12 cellular contexts compared by ENCODE assay signal in the genomic region with DNA sequence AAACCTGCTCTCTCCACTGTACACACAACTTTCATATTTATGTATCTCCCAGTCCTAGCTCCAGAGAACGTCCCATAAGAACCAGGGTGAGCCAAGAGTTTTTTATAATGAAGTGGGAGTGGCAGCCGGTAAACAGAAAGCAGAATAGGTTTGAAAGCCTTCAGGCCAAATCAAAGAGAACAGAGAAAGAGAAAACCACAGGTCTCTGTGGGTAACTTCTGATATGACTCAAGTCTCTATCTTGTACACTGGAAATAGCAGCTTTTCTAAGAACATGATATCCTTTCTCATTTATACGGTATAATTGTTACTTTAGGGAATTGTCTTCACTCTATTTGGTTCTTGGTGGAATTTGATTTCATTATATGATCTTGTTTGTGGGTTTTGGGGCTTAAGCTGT.
A peak's percentile ranks its signal among the peaks of the same experiment; 100 is the strongest.
DNase-seq lines count a peak whose midpoint lies in the region; ATAC-seq and TF ChIP-seq lines count a peak whose summit lies in the region.
"Had no signal": no experiment of that assay in that cellular context is flagged by ENCODE, and none has a peak within 500 bp of the region (broad histone marks: within the 10 kb centered on the region; RNA-seq: fewer than 3 reads in every experiment).

No MANE protein-coding gene starts in this region.

- no peaks in the 10 kb centered on the region for H3K9me3 Mint-ChIP-seq in MCF 10A (ENCODE audit: unreplicated experiment)
- peaks cover 8% of the 10 kb centered on the region for H3K9me3 Mint-ChIP-seq in stimulated activated effector memory CD8-positive, alpha-beta T cell treated with anti-CD3 and anti-CD28 coated beads, Interleukin-12 subunit alpha, Interleukin-12 subunit beta, amount 100 ng/mL, for 72 hours
- H3K9me3 Mint-ChIP-seq: mesothelial cell of epicardium had no signal

- H3K27ac ChIP-seq in mammary epithelial cell (ENCODE audit: insufficient read depth, low read depth, low read length), result no peak overlapping the region
- H3K27ac ChIP-seq in upper lobe of right lung, result no peak overlapping the region
- H3K27ac ChIP-seq: thoracic aorta had no signal

- H3K4me3 Mint-ChIP-seq in MCF 10A (ENCODE audit: unreplicated experiment), result no peak overlapping the region
- H3K4me3 Mint-ChIP-seq in stimulated activated effector memory CD8-positive, alpha-beta T cell treated with anti-CD3 and anti-CD28 coated beads, Interleukin-12 subunit alpha, Interleukin-12 subunit beta, amount 100 ng/mL, for 72 hours, result no peak overlapping the region
- H3K4me3 Mint-ChIP-seq: IgD-negative memory B cell, mesothelial cell of epicardium had no signal

- H4K20me1 ChIP-seq in mammary epithelial cell (ENCODE audit: insufficient read depth, low read length), result no peaks in the 10 kb centered on the region

- no peak overlapping the region for H2AFZ ChIP-seq in mammary epithelial cell (ENCODE audit: low read depth, low read length)

- H3K4me2 ChIP-seq in mammary epithelial cell (ENCODE audit: insufficient read depth, low read depth, low read length), result no peak overlapping the region

- POLR2A ChIA-PET in MCF 10A (lab: Yijun Ruan, JAX), result interaction anchor here (1.0 kb wide), 1 partner anchor 13 kb away, joined by 3 read pairs; no protein-coding TSS in a partner anchor

- TF ChIP-seq CTCF in MCF 10A (IDR thresholded peaks at IDR 0.05; ENCODE audit: unreplicated experiment), result no peak
- no peak for TF ChIP-seq CTCF in mammary epithelial cell (conservative IDR thresholded peaks at IDR 0.05 in 1 of 2, IDR thresholded peaks at IDR 0.05 in 1 of 2; ENCODE audit: extremely low read depth in 1 of 2, insufficient read depth in 1 of 2, low read depth in 1 of 2, low read length in 2 of 2)
- no peak for TF ChIP-seq CTCF in upper lobe of right lung (IDR thresholded peaks at IDR 0.05)

- DNase-seq in MCF 10A (ENCODE audit: unreplicated experiment) (peak; percentile 43), mammary epithelial cell (no peak), upper lobe of right lung (no peak), Kasumi-1 (lab: John Stamatoyannopoulos, UW) (no peak), NOMO-1 (lab: John Stamatoyannopoulos, UW; ENCODE audit: unreplicated experiment in 2 of 2) (no peak)
- no peak for DNase-seq in stimulated activated effector memory CD8-positive, alpha-beta T cell treated with anti-CD3 and anti-CD28 coated beads, Interleukin-12 subunit alpha, Interleukin-12 subunit beta, amount 100 ng/mL, for 72 hours (ENCODE audit: low spot score in 2 of 2)
- DNase-seq: activated CD4-positive, alpha-beta T cell treated with anti-CD3 and anti-CD28 coated beads for 48 hours had no signal

- no peaks in the 10 kb centered on the region for H3K27me3 Mint-ChIP-seq in MCF 10A (ENCODE audit: insufficient read depth, unreplicated experiment)
- H3K27me3 Mint-ChIP-seq: IgD-negative memory B cell had no signal

- peak overlapping the region; percentile 69 for H3K27ac Mint-ChIP-seq in MCF 10A (ENCODE audit: low read depth, unreplicated experiment)
- H3K27ac Mint-ChIP-seq in stimulated activated effector memory CD8-positive, alpha-beta T cell treated with anti-CD3 and anti-CD28 coated beads, Interleukin-12 subunit alpha, Interleukin-12 subunit beta, amount 100 ng/mL, for 72 hours, result no peak overlapping the region
- H3K27ac Mint-ChIP-seq: IgD-negative memory B cell, mesothelial cell of epicardium had no signal

- WGBS in mammary epithelial cell (ENCODE audit: low coverage, missing lambda C conversion rate), result 38% methylated on average over 3 of the region's 3 CpGs

- H3K4me1 Mint-ChIP-seq in MCF 10A (ENCODE audit: insufficient read depth, unreplicated experiment), result peaks cover 19% of the 10 kb centered on the region
- no peaks in the 10 kb centered on the region for H3K4me1 Mint-ChIP-seq in stimulated activated effector memory CD8-positive, alpha-beta T cell treated with anti-CD3 and anti-CD28 coated beads, Interleukin-12 subunit alpha, Interleukin-12 subunit beta, amount 100 ng/mL, for 72 hours
- H3K4me1 Mint-ChIP-seq: IgD-negative memory B cell, mesothelial cell of epicardium had no signal

- H3K9ac ChIP-seq in mammary epithelial cell (ENCODE audit: insufficient read depth, low read length), result no peak overlapping the region

- CTCF ChIA-PET in MCF 10A (lab: Yijun Ruan, JAX) (interaction anchor here (0.6 to 0.9 kb wide), 2 partner anchors 94 to 1168 kb away, joined by 3 read pairs; no protein-coding TSS in a partner anchor), mammary epithelial cell (lab: Charles Lee; ENCODE audit: low non-redundant PET) (no interaction called here)

- dilution Hi-C loops in mammary epithelial cell (cut with HindIII; ENCODE audit: low sequenced_read_pairs), result no loop called here

- intact Hi-C loops in MCF 10A (cut with micrococcal nuclease) (no loop called here), mammary epithelial cell (cut with micrococcal nuclease) (no loop called here), upper lobe of right lung (cut with DNase I) (no loop called here)

- BruUV-seq in MCF 10A (replicated peaks; lab: Mats Ljungman, UMichigan) (no TSS peak), mammary epithelial cell (replicated peaks; lab: Mats Ljungman, UMichigan) (no TSS peak)

- H3K4me1 ChIP-seq in mammary epithelial cell (ENCODE audit: insufficient read depth, low read length), result no peaks in the 10 kb centered on the region
- H3K4me1 ChIP-seq in upper lobe of right lung, result no peaks in the 10 kb centered on the region

- in situ Hi-C loops in mammary epithelial cell (cut with MboI; ENCODE audit: low sequenced_read_pairs in 2 of 2), result no loop called here

- H3K27me3 ChIP-seq in mammary epithelial cell (ENCODE audit: insufficient read depth, low read length) (no peaks in the 10 kb centered on the region), upper lobe of right lung (no peaks in the 10 kb centered on the region)

- ATAC-seq in HG02759 (IDR thresholded peaks at IDR 0.05; ENCODE audit: unreplicated experiment), result peak; percentile 82
- peak; percentile 92 for ATAC-seq in HG03571 (IDR thresholded peaks at IDR 0.05; ENCODE audit: unreplicated experiment)
- peak; percentile 59 for ATAC-seq in stimulated activated effector memory CD8-positive, alpha-beta T cell treated with anti-CD3 and anti-CD28 coated beads, Interleukin-12 subunit alpha, Interleukin-12 subunit beta, amount 100 ng/mL, for 72 hours
- ATAC-seq in upper lobe of right lung, result no peak

- H3K36me3 ChIP-seq in mammary epithelial cell (ENCODE audit: insufficient read depth, low read length) (no peaks in the 10 kb centered on the region), upper lobe of right lung (no peaks in the 10 kb centered on the region)
- H3K36me3 ChIP-seq: thoracic aorta had no signal

- H3K4me3 ChIP-seq in mammary epithelial cell (replicated peaks in 1 of 3; ENCODE audit: insufficient read depth in 1 of 3, low read depth in 2 of 3, low read length in 3 of 3), result no peak overlapping the region
- H3K4me3 ChIP-seq in upper lobe of right lung, result no peak overlapping the region
- H3K4me3 ChIP-seq: thoracic aorta had no signal

- no peaks in the 10 kb centered on the region for H3K36me3 Mint-ChIP-seq in MCF 10A (ENCODE audit: insufficient read depth, unreplicated experiment)
- no peaks in the 10 kb centered on the region for H3K36me3 Mint-ChIP-seq in stimulated activated effector memory CD8-positive, alpha-beta T cell treated with anti-CD3 and anti-CD28 coated beads, Interleukin-12 subunit alpha, Interleukin-12 subunit beta, amount 100 ng/mL, for 72 hours
- H3K36me3 Mint-ChIP-seq: IgD-negative memory B cell, mesothelial cell of epicardium had no signal

- H3K79me2 ChIP-seq in mammary epithelial cell (ENCODE audit: insufficient read depth, low read length), result no peaks in the 10 kb centered on the region

- H3K9me3 ChIP-seq in mammary epithelial cell (replicated peaks; ENCODE audit: insufficient read depth, low read length) (peaks cover 14% of the 10 kb centered on the region), upper lobe of right lung (no peaks in the 10 kb centered on the region)
- H3K9me3 ChIP-seq: thoracic aorta had no signal
